Comparison of ENCODE assay signal across 25 cellular contexts in genomic region chr2:53737091-53737490, GRCh38.
"Had no signal": no experiment of that assay in that cellular context is flagged by ENCODE, and none has a peak within 500 bp of the region (broad histone marks: within the 10 kb centered on the region; RNA-seq: fewer than 3 reads in every experiment).

No MANE protein-coding gene starts in this region.

- H3K27me3 Mint-ChIP-seq: dendritic cell treated with granulocyte-macrophage colony-stimulating factor and Interleukin-4, amounts not matched to agents 40 ng/mL and 50 ng/mL, for 4 days; effector memory CD8-positive, alpha-beta T cell; memory B cell; naive thymus-derived CD4-positive, alpha-beta T cell had no signal

- DNase-seq: colonic mucosa; cortex of kidney; effector CD8-positive, alpha-beta T cell; effector memory CD8-positive, alpha-beta T cell; endodermal cell; erythroblast; esophagus squamous epithelium; foreskin fibroblast; foreskin melanocyte; gastrocnemius medialis; glutamatergic neuron; head of caudate nucleus; heart right ventricle; hippocampal formation; left colon; left ventricle myocardium superior; lower lobe of right lung; mesendoderm; midbrain; naive thymus-derived CD4-positive, alpha-beta T cell had no signal

- H3K9me3 ChIP-seq: colonic mucosa, esophagus squamous epithelium, gastrocnemius medialis, heart right ventricle, lower lobe of right lung had no signal

- H3K9me3 Mint-ChIP-seq: dendritic cell treated with granulocyte-macrophage colony-stimulating factor and Interleukin-4, amounts not matched to agents 40 ng/mL and 50 ng/mL, for 4 days; effector memory CD8-positive, alpha-beta T cell; memory B cell; naive thymus-derived CD4-positive, alpha-beta T cell had no signal

- H3K36me3 ChIP-seq: colonic mucosa, lower lobe of right lung had no signal

- H3K27ac Mint-ChIP-seq: dendritic cell treated with granulocyte-macrophage colony-stimulating factor and Interleukin-4, amounts not matched to agents 40 ng/mL and 50 ng/mL, for 4 days; endodermal cell; memory B cell; naive thymus-derived CD4-positive, alpha-beta T cell had no signal

- H3K4me1 ChIP-seq: colonic mucosa, esophagus squamous epithelium, gastrocnemius medialis had no signal

- H3K27ac ChIP-seq: colonic mucosa, epithelial cell of prostate, esophagus squamous epithelium, gastrocnemius medialis, heart right ventricle, lower lobe of right lung had no signal

- ATAC-seq: effector memory CD8-positive, alpha-beta T cell; esophagus mucosa; gastrocnemius medialis; heart right ventricle; left colon; left lobe of liver; left ventricle myocardium superior; naive thymus-derived CD4-positive, alpha-beta T cell had no signal

- H3K4me3 ChIP-seq: colonic mucosa, esophagus squamous epithelium, gastrocnemius medialis, heart right ventricle, lower lobe of right lung had no signal

- H3K27me3 ChIP-seq: colonic mucosa, esophagus squamous epithelium, gastrocnemius medialis, heart right ventricle had no signal

- H3K4me3 Mint-ChIP-seq: dendritic cell treated with granulocyte-macrophage colony-stimulating factor and Interleukin-4, amounts not matched to agents 40 ng/mL and 50 ng/mL, for 4 days; effector memory CD8-positive, alpha-beta T cell; endodermal cell; memory B cell; naive thymus-derived CD4-positive, alpha-beta T cell had no signal
